Comparison of ENCODE assay signal across 1 cellular context in the genomic region with DNA sequence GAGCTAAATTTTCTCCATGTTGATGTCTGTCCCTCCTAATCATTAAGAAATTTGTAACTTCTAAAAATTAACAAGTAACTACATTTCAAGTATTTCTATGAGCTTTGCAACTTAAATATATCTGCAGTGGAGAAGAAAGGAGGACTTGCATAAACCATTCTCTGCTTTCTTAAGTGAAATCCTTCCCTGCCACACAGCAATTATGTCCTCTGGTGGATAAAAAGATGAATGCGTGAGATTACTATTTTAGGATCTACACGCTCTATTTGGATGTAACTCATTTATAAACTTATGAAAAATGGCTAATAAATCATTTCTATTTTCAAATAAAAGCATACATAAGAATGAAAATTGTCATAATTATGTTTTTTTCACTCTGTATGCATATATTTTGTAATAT.
TF ChIP-seq lines count a peak whose summit lies in the region.

No MANE protein-coding gene starts in this region.

TF ChIP-seq in GM23338, 12 proteins besides CTCF, POLR2A, EP300 and RAD21 (continued from another document):
- TF ChIP-seq, protein P1, sequence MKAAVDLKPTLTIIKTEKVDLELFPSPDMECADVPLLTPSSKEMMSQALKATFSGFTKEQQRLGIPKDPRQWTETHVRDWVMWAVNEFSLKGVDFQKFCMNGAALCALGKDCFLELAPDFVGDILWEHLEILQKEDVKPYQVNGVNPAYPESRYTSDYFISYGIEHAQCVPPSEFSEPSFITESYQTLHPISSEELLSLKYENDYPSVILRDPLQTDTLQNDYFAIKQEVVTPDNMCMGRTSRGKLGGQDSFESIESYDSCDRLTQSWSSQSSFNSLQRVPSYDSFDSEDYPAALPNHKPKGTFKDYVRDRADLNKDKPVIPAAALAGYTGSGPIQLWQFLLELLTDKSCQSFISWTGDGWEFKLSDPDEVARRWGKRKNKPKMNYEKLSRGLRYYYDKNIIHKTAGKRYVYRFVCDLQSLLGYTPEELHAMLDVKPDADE (IDR thresholded peaks at IDR 0.05) = no peak
